In genomic region chr4:23113104-23113503, GRCh38 we compare ENCODE assay signal across 32 cellular contexts.
"Had no signal": no experiment of that assay in that cellular context is flagged by ENCODE, and none has a peak within 500 bp of the region (broad histone marks: within the 10 kb centered on the region; RNA-seq: fewer than 3 reads in every experiment).

No MANE protein-coding gene starts in this region.

- H3K36me3 ChIP-seq: adrenal gland, ascending aorta, cardiac muscle cell had no signal

- DNase-seq: activated B cell treated with CpG ODN at 0.5 μM for 24 hours; activated CD4-positive, alpha-beta memory T cell treated with anti-CD3 and anti-CD28 coated beads for 36 hours; activated CD4-positive, alpha-beta T cell treated with anti-CD3 and anti-CD28 coated beads for 4 hours; activated CD4-positive, alpha-beta T cell treated with anti-CD3 and anti-CD28 coated beads, Interleukin-2, amount 10 ng/mL, durations not matched to agents 7 days and 5 days; activated CD4-positive, CD25-positive, alpha-beta regulatory T cell treated with anti-CD3 and anti-CD28 coated beads, Interleukin-2, amount 50 U/mL, for 72 hours; activated CD8-positive, alpha-beta memory T cell treated with anti-CD3 and anti-CD28 coated beads, Interleukin-2, amount 50 U/mL, for 4 hours; activated CD8-positive, alpha-beta T cell treated with anti-CD3 and anti-CD28 coated beads for 36 hours; activated effector memory CD4-positive, alpha-beta T cell treated with anti-CD3 and anti-CD28 coated beads, Interleukin-2, amount 50 U/mL, for 16 hours; activated gamma-delta T cell treated with Interleukin-2 at 50 U/mL for 16 hours; activated naive CD4-positive, alpha-beta T cell; activated naive CD4-positive, alpha-beta T cell treated with anti-CD3 and anti-CD28 coated beads for 36 hours; activated naive CD4-positive, alpha-beta T cell treated with anti-CD3 and anti-CD28 coated beads, Interleukin-2, amount 50 U/mL, for 16 hours; activated naive CD8-positive, alpha-beta T cell treated with anti-CD3 and anti-CD28 coated beads for 36 hours; activated T-cell treated with anti-CD3 and anti-CD28 coated beads for 4 hours; activated T-cell treated with anti-CD3 and anti-CD28 coated beads, Interleukin-2, amount 50 U/mL, for 1 hour; activated T-cell treated with anti-CD3 and anti-CD28 coated beads, Interleukin-2, amount 50 U/mL, for 4 hours; activated T-cell treated with anti-CD3 and anti-CD28 coated beads, Interleukin-2, amount 50 U/mL, for 72 hours; adrenal gland; amniotic stem cell; central memory CD4-positive, alpha-beta T cell; T-helper 1 cell; T-helper 2 cell; T-helper 9 cell had no signal

- ATAC-seq: activated CD8-positive, alpha-beta T cell treated with anti-CD3 and anti-CD28 coated beads for 36 hours; activated naive CD4-positive, alpha-beta T cell treated with anti-CD3 and anti-CD28 coated beads, Interleukin-2, amount 50 U/mL, for 72 hours; activated T-cell treated with anti-CD3 and anti-CD28 coated beads, Interleukin-2, amount 50 U/mL, for 4 hours; activated T-cell treated with anti-CD3 and anti-CD28 coated beads, Interleukin-2, amount 50 U/mL, for 72 hours; activated T-helper 17 cell treated with anti-CD3 and anti-CD28 coated beads, Interleukin-2, amount 50 U/mL, for 72 hours had no signal

- H3K9me3 Mint-ChIP-seq: activated CD4-positive, alpha-beta memory T cell treated with anti-CD3 and anti-CD28 coated beads for 36 hours; activated CD4-positive, alpha-beta T cell treated with anti-CD3 and anti-CD28 coated beads, Interleukin-2, amount 10 ng/mL, durations not matched to agents 7 days and 5 days; activated naive CD4-positive, alpha-beta T cell treated with anti-CD3 and anti-CD28 coated beads for 36 hours; activated naive CD4-positive, alpha-beta T cell treated with anti-CD3 and anti-CD28 coated beads, Interleukin-2, amount 50 U/mL, for 72 hours; activated T-helper 1 cell treated with anti-CD3 and anti-CD28 coated beads, Interleukin-12 subunit alpha, Interleukin-12 subunit beta, Interleukin-2, Interleukin-4 antibody, amounts not matched to agents 30 ng/mL and 10 ng/mL and 1 ng/mL, durations not matched to agents 14 hours and 24 hours and 36 hours; brain; T-helper 1 cell treated with Interleukin-12 subunit alpha and Interleukin-12 subunit beta and Interleukin-4 antibody, amounts not matched to agents 30 μg/mL and 1 μg/mL, for 36 hours; T-helper 2 cell treated with Interferon-gamma antibody and Interleukin-4, amounts not matched to agents 5 μg/mL and 100 μg/mL, for 36 hours had no signal

- H3K9me3 ChIP-seq: adrenal gland, ascending aorta had no signal

- H3K27ac Mint-ChIP-seq: activated B cell treated with CpG ODN at 0.5 μM for 24 hours; activated CD4-positive, alpha-beta memory T cell treated with anti-CD3 and anti-CD28 coated beads for 36 hours; activated CD4-positive, alpha-beta T cell treated with anti-CD3 and anti-CD28 coated beads, Interleukin-2, amount 10 ng/mL, durations not matched to agents 7 days and 5 days; activated CD8-positive, alpha-beta T cell treated with anti-CD3 and anti-CD28 coated beads for 36 hours; activated naive CD4-positive, alpha-beta T cell treated with anti-CD3 and anti-CD28 coated beads for 36 hours; activated naive CD4-positive, alpha-beta T cell treated with anti-CD3 and anti-CD28 coated beads, Interleukin-2, amount 50 U/mL, for 72 hours; activated naive CD8-positive, alpha-beta T cell treated with anti-CD3 and anti-CD28 coated beads for 36 hours; activated T-cell treated with anti-CD3 and anti-CD28 coated beads, Interleukin-2, amount 50 U/mL, for 72 hours; activated T-helper 1 cell treated with anti-CD3 and anti-CD28 coated beads, Interleukin-12 subunit alpha, Interleukin-12 subunit beta, Interleukin-2, Interleukin-4 antibody, amounts not matched to agents 30 ng/mL and 10 ng/mL and 1 ng/mL, durations not matched to agents 14 hours and 24 hours and 36 hours; activated T-helper 17 cell treated with anti-CD3 and anti-CD28 coated beads, Interleukin-2, amount 50 U/mL, for 72 hours; brain; T-helper 1 cell treated with Interleukin-12 subunit alpha and Interleukin-12 subunit beta and Interleukin-4 antibody, amounts not matched to agents 30 μg/mL and 1 μg/mL, for 36 hours; T-helper 2 cell treated with Interferon-gamma antibody and Interleukin-4, amounts not matched to agents 5 μg/mL and 100 μg/mL, for 36 hours had no signal

- H3K4me3 ChIP-seq: adrenal gland, ascending aorta, cardiac muscle cell had no signal

- H3K4me1 ChIP-seq: adrenal gland, ascending aorta had no signal

- H3K4me1 Mint-ChIP-seq: activated B cell treated with CpG ODN at 0.5 μM for 24 hours; activated CD4-positive, alpha-beta T cell treated with anti-CD3 and anti-CD28 coated beads, Interleukin-2, amount 10 ng/mL, durations not matched to agents 7 days and 5 days; activated naive CD8-positive, alpha-beta T cell treated with anti-CD3 and anti-CD28 coated beads for 36 hours; activated T-helper 17 cell treated with anti-CD3 and anti-CD28 coated beads, Interleukin-2, amount 50 U/mL, for 72 hours had no signal

- H3K27me3 Mint-ChIP-seq: activated B cell treated with CpG ODN at 0.5 μM for 24 hours; activated CD4-positive, alpha-beta T cell treated with anti-CD3 and anti-CD28 coated beads, Interleukin-2, amount 10 ng/mL, durations not matched to agents 7 days and 5 days; activated CD8-positive, alpha-beta T cell treated with anti-CD3 and anti-CD28 coated beads for 36 hours; activated naive CD8-positive, alpha-beta T cell treated with anti-CD3 and anti-CD28 coated beads for 36 hours; activated T-helper 17 cell treated with anti-CD3 and anti-CD28 coated beads, Interleukin-2, amount 50 U/mL, for 72 hours had no signal

- H3K4me3 Mint-ChIP-seq: activated B cell treated with CpG ODN at 0.5 μM for 24 hours; activated CD4-positive, alpha-beta memory T cell treated with anti-CD3 and anti-CD28 coated beads for 36 hours; activated CD4-positive, alpha-beta T cell treated with anti-CD3 and anti-CD28 coated beads, Interleukin-2, amount 10 ng/mL, durations not matched to agents 7 days and 5 days; activated CD8-positive, alpha-beta T cell treated with anti-CD3 and anti-CD28 coated beads for 36 hours; activated naive CD4-positive, alpha-beta T cell treated with anti-CD3 and anti-CD28 coated beads for 36 hours; activated naive CD8-positive, alpha-beta T cell treated with anti-CD3 and anti-CD28 coated beads for 36 hours; activated T-cell treated with anti-CD3 and anti-CD28 coated beads, Interleukin-2, amount 50 U/mL, for 4 hours; activated T-cell treated with anti-CD3 and anti-CD28 coated beads, Interleukin-2, amount 50 U/mL, for 72 hours; activated T-helper 1 cell treated with anti-CD3 and anti-CD28 coated beads, Interleukin-12 subunit alpha, Interleukin-12 subunit beta, Interleukin-2, Interleukin-4 antibody, amounts not matched to agents 30 ng/mL and 10 ng/mL and 1 ng/mL, durations not matched to agents 14 hours and 24 hours and 36 hours; activated T-helper 17 cell treated with anti-CD3 and anti-CD28 coated beads, Interleukin-2, amount 50 U/mL, for 72 hours; brain; T-helper 1 cell treated with Interleukin-12 subunit alpha and Interleukin-12 subunit beta and Interleukin-4 antibody, amounts not matched to agents 30 μg/mL and 1 μg/mL, for 36 hours; T-helper 2 cell treated with Interferon-gamma antibody and Interleukin-4, amounts not matched to agents 5 μg/mL and 100 μg/mL, for 36 hours had no signal

- H3K27me3 ChIP-seq: adrenal gland, ascending aorta had no signal

- H3K36me3 Mint-ChIP-seq: activated CD4-positive, alpha-beta memory T cell treated with anti-CD3 and anti-CD28 coated beads for 36 hours; activated naive CD4-positive, alpha-beta T cell treated with anti-CD3 and anti-CD28 coated beads, Interleukin-2, amount 50 U/mL, for 72 hours; activated naive CD8-positive, alpha-beta T cell treated with anti-CD3 and anti-CD28 coated beads for 36 hours; brain had no signal

- H3K27ac ChIP-seq: adrenal gland, ascending aorta, cardiac muscle cell, VCaP had no signal
